ENCODE assay signal across 27 cellular contexts in genomic region chr3:105639131-105639530, GRCh38.
"Had no signal": no experiment of that assay in that cellular context is flagged by ENCODE, and none has a peak within 500 bp of the region (broad histone marks: within the 10 kb centered on the region; RNA-seq: fewer than 3 reads in every experiment).

No MANE protein-coding gene starts in this region.

- H3K4me3 ChIP-seq: stomach, suprapubic skin, testis, thoracic aorta, thyroid gland, tibial artery, tibial nerve, transverse colon, upper lobe of left lung, upper lobe of right lung, uterus, vagina had no signal

- H3K27me3 ChIP-seq: stomach, suprapubic skin, testis, thyroid gland, tibial artery, tibial nerve, transverse colon, upper lobe of left lung, upper lobe of right lung, uterus, vagina had no signal

- ATAC-seq: stimulated activated effector memory CD8-positive, alpha-beta T cell treated with anti-CD3 and anti-CD28 coated beads, Interleukin-12 subunit alpha, Interleukin-12 subunit beta, amount 100 ng/mL, for 72 hours; stimulated activated memory B cell treated with anti-CD40 and anti-IgM and Interleukin-4, amounts not matched to agents 10 μg/mL and 1 μg/mL and 100 μg/mL, for 72 hours; stimulated activated naive B cell treated with anti-CD40 and anti-IgM and Interleukin-4, amounts not matched to agents 10 μg/mL and 1 μg/mL and 100 μg/mL, for 72 hours; stimulated activated naive CD8-positive, alpha-beta T cell treated with anti-CD3 and anti-CD28 coated beads, Interleukin-15, amount 100 ng/mL, for 72 hours; stimulated activated naive CD8-positive, alpha-beta T cell treated with anti-CD3 and anti-CD28 coated beads, Interleukin-15, Interleukin-2, amounts not matched to agents 100 U/mL and 50 U/mL, for 24 hours; upper lobe of right lung had no signal

- DNase-seq: stimulated activated CD4-positive, alpha-beta T cell treated with anti-CD3 and anti-CD28 coated beads, Interleukin-2, amount 100 ng/mL, for 48 hours; stimulated activated CD4-positive, alpha-beta T cell treated with anti-CD3 and anti-CD28 coated beads, Interleukin-4, amount 100 ng/mL, for 1 hour; stimulated activated CD4-positive, alpha-beta T cell treated with anti-CD3 and anti-CD28 coated beads, Interleukin-4, amount 100 ng/mL, for 24 hours; stimulated activated CD4-positive, alpha-beta T cell treated with anti-CD3 and anti-CD28 coated beads, Interleukin-4, amount 100 ng/mL, for 4 hours; stimulated activated CD8-positive, alpha-beta memory T cell treated with anti-CD3 and anti-CD28 coated beads, Interleukin-4, amount 100 ng/mL, for 48 hours; stimulated activated naive B cell treated with anti-CD40 and anti-IgM and Interleukin-4, amounts not matched to agents 10 μg/mL and 1 μg/mL and 100 μg/mL, for 72 hours; stimulated activated naive CD4-positive, alpha-beta T cell; stimulated activated naive CD4-positive, alpha-beta T cell treated with Interleukin-2 at 50 U/mL for 16 hours; stimulated activated naive CD8-positive, alpha-beta T cell treated with anti-CD3 and anti-CD28 coated beads, Interleukin-15, amount 100 ng/mL, for 72 hours; stimulated activated naive CD8-positive, alpha-beta T cell treated with anti-CD3 and anti-CD28 coated beads, Interleukin-15, Interleukin-2, amounts not matched to agents 100 U/mL and 50 U/mL, for 24 hours; stomach; substantia nigra; testis; thyroid gland; tibial artery; transverse colon; trophoblast cell; upper lobe of left lung; upper lobe of right lung; uterus had no signal

- H3K27ac ChIP-seq: stomach, suprapubic skin, testis, thoracic aorta, thyroid gland, tibial artery, tibial nerve, transverse colon, upper lobe of left lung, upper lobe of right lung, uterus, vagina had no signal

- H3K9me3 ChIP-seq: stomach, suprapubic skin, testis, thoracic aorta, thyroid gland, tibial artery, tibial nerve, transverse colon, upper lobe of left lung, upper lobe of right lung, uterus, vagina had no signal

- H3K4me1 ChIP-seq: stomach, suprapubic skin, testis, thyroid gland, tibial artery, tibial nerve, transverse colon, upper lobe of left lung, upper lobe of right lung, uterus, vagina had no signal

- FAIRE-seq: urothelium cell line had no signal

- H3K36me3 ChIP-seq: stomach, suprapubic skin, thoracic aorta, thyroid gland, tibial artery, tibial nerve, transverse colon, upper lobe of left lung, upper lobe of right lung, uterus, vagina had no signal
